8 cellular contexts compared by ENCODE assay signal in the genomic region with DNA sequence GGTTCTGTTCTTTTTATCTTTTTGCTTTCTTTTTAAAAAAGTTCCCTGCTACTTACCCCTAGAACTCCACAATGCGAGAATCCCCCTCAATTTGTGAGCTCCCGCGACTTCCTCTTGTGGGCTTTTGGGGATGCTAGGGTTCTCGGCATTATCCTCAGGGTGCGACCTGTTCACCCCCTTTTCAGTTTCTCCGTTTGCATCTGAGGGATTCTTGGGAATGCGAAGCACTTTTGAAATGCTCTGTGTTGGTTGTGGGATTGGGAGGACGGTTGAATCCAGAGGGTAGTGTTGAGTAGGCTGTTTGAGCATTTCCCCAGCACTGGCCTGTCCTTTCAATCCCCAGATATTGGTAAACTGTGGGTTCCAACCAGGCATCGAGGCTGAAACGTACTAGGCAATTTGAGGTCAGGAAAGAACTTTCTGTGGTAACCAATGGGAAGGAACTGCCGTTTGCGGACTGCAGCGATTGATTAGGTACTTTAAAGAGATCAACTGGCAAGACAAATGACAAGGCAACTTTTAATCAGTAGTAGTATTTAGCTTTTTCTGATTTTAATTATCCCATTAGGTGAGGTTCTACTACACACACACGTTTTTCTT. TPM values are rescaled to one million over a fixed set of nuclear protein-coding genes. Genes with fewer than 3 reads are reported as not detected.
DNase-seq lines count a peak whose midpoint lies in the region; ATAC-seq and TF ChIP-seq lines count a peak whose summit lies in the region.

No MANE protein-coding gene starts in this region.

- peak overlapping the region; percentile 96 to 100 (median 99) for H3K27ac Mint-ChIP-seq in CD14-positive monocyte
- H3K27ac Mint-ChIP-seq in T-helper 17 cell = peak overlapping the region; percentile 97
- peak overlapping the region; percentile 95 for H3K27ac Mint-ChIP-seq in neural progenitor cell

- peak overlapping the region; percentile 78 for H3K9ac ChIP-seq in neural progenitor cell

- no peaks in the 10 kb centered on the region for H3K27me3 ChIP-seq in esophagus (ENCODE audit: control insufficient read depth in 1 of 2, insufficient read depth in 2 of 2, low read length in 2 of 2)
- no peaks in the 10 kb centered on the region for H3K27me3 ChIP-seq in neural progenitor cell

- peak overlapping the region; percentile 76 to 91 for H3K27ac ChIP-seq in esophagus (ENCODE audit: low read depth in 2 of 2, low read length in 1 of 2)
- peak overlapping the region; percentile 88 for H3K27ac ChIP-seq in neural progenitor cell

- peaks cover 78% of the 10 kb centered on the region for H3K79me2 ChIP-seq in neural progenitor cell (ENCODE audit: low read depth)

- intact Hi-C loops in CD14-positive monocyte (cut with micrococcal nuclease) = loop anchor here (5.0 kb wide), 1 partner anchor 395 kb away; a partner anchor contains a TSS

- no peaks in the 10 kb centered on the region for H3K27me3 Mint-ChIP-seq in CD14-positive monocyte (ENCODE audit: low read depth in 3 of 3)
- no peaks in the 10 kb centered on the region for H3K27me3 Mint-ChIP-seq in T-helper 17 cell
- H3K27me3 Mint-ChIP-seq in neural progenitor cell (ENCODE audit: insufficient read depth, low read depth) = no peaks in the 10 kb centered on the region

- H3K9me3 Mint-ChIP-seq in CD14-positive monocyte = peaks cover 0 to 4% (median 2%) of the 10 kb centered on the region in 7 donors
- no peaks in the 10 kb centered on the region for H3K9me3 Mint-ChIP-seq in neural progenitor cell

- no peaks in the 10 kb centered on the region for H3K9me3 ChIP-seq in T-helper 17 cell (ENCODE audit: control insufficient read depth, low read length, poor library complexity, severe bottlenecking)
- no peaks in the 10 kb centered on the region for H3K9me3 ChIP-seq in esophagus (ENCODE audit: control insufficient read depth in 2 of 2, insufficient read depth in 1 of 2, low read depth in 1 of 2, low read length in 1 of 2)
- no peaks in the 10 kb centered on the region for H3K9me3 ChIP-seq in neural progenitor cell (ENCODE audit: low read depth)

- peak overlapping the region; percentile 100 for H2AFZ ChIP-seq in neural progenitor cell (replicated peaks)

- WGBS in esophagus, 2 donors = 3 to 4% methylated on average over 14 of the region's 14 CpGs

- peaks cover 10% of the 10 kb centered on the region for H3F3A ChIP-seq in neural progenitor cell (ENCODE audit: low read depth)

- H3K4me3 ChIP-seq in esophagus (ENCODE audit: low read depth in 1 of 2, low read length in 2 of 2) (peak overlapping the region; percentile 64 to 88), neural progenitor cell (peak overlapping the region; percentile 78)

- peak overlapping the region; percentile 99 for H3K4me3 Mint-ChIP-seq in CD14-positive monocyte
- H3K4me3 Mint-ChIP-seq in T-helper 17 cell = peak overlapping the region; percentile 98
- peak overlapping the region; percentile 100 for H3K4me3 Mint-ChIP-seq in neural progenitor cell

- peaks cover 28% of the 10 kb centered on the region for H4K20me1 ChIP-seq in neural progenitor cell (ENCODE audit: low read depth)

- H3K4me1 Mint-ChIP-seq in CD14-positive monocyte (peaks cover 58% of the 10 kb centered on the region), T-helper 17 cell (peaks cover 42% of the 10 kb centered on the region), neural progenitor cell (peaks cover 20% of the 10 kb centered on the region)

- TF ChIP-seq CTCF in CD14-positive monocyte (IDR thresholded peaks at IDR 0.05) (no peak), neural progenitor cell (IDR thresholded peaks at IDR 0.05) (no peak)

- peak overlapping the region; percentile 86 for H3K4me2 ChIP-seq in neural progenitor cell

- H3K36me3 Mint-ChIP-seq in CD14-positive monocyte (peaks cover 26 to 34% of the 10 kb centered on the region in 2 donors), T-helper 17 cell (ENCODE audit: low read depth) (peaks cover 4% of the 10 kb centered on the region), neural progenitor cell (peaks cover 19% of the 10 kb centered on the region)

- no peak for DNase-seq in CD14-positive monocyte (ENCODE audit: low spot score)
- no peak for DNase-seq in T-helper 17 cell
- DNase-seq in neural progenitor cell (ENCODE audit: low spot score) = peak; percentile 56
- no peak for DNase-seq in amniotic stem cell (lab: John Stamatoyannopoulos, UW)
- DNase-seq in NCI-H1105 treated with DMSO at 0.1 percent for 48 hours (lab: John Stamatoyannopoulos, UW) = no peak

- no peaks in the 10 kb centered on the region for H3K36me3 ChIP-seq in esophagus (ENCODE audit: control insufficient read depth in 2 of 2, insufficient read depth in 2 of 2, low read length in 1 of 2)
- H3K36me3 ChIP-seq in neural progenitor cell = peaks cover 4% of the 10 kb centered on the region

- H3K4me1 ChIP-seq in esophagus (ENCODE audit: control insufficient read depth in 2 of 2, insufficient read depth in 2 of 2, low read length in 1 of 2) (no peaks in the 10 kb centered on the region), neural progenitor cell (peaks cover 18% of the 10 kb centered on the region)

- ATAC-seq in GM19372 (IDR thresholded peaks at IDR 0.05; ENCODE audit: low read depth, unreplicated experiment) (peak; percentile 3), HG03354 (IDR thresholded peaks at IDR 0.05; ENCODE audit: poor library complexity, severe bottlenecking, unreplicated experiment) (peak; percentile 9), T-helper 17 cell (peak; percentile 6)

RNA-seq across cellular contexts. Expression of a gene that starts 0.4 kb away (rescaled TPM):
- polyA plus RNA-seq in CD14-positive monocyte = 10 to 100 TPM; 16.3 to 21.8 TPM
- 1 to 10 TPM; 2.9 to 3.4 TPM for total RNA-seq in T-helper 17 cell
- polyA plus RNA-seq in esophagus = 1 to 10 TPM; 2.7 to 5.1 TPM
- total RNA-seq in neural progenitor cell (ENCODE audit: low replicate concordance) = 25.3 and 45.6 TPM in 2 replicates

RNA-seq across cellular contexts. Expression of a gene that starts 0.6 kb away (rescaled TPM):
- polyA plus RNA-seq in CD14-positive monocyte = 100 to 1,000 TPM; 288 to 337 TPM
- total RNA-seq in T-helper 17 cell = 10 to 100 TPM; 41.2 to 49.9 TPM
- polyA plus RNA-seq in esophagus = 10 to 100 TPM; 28.4 to 30.6 TPM
- total RNA-seq in neural progenitor cell (ENCODE audit: low replicate concordance) = 115 and 185 TPM in 2 replicates
